21 cellular contexts compared by ENCODE assay signal in the genomic region with DNA sequence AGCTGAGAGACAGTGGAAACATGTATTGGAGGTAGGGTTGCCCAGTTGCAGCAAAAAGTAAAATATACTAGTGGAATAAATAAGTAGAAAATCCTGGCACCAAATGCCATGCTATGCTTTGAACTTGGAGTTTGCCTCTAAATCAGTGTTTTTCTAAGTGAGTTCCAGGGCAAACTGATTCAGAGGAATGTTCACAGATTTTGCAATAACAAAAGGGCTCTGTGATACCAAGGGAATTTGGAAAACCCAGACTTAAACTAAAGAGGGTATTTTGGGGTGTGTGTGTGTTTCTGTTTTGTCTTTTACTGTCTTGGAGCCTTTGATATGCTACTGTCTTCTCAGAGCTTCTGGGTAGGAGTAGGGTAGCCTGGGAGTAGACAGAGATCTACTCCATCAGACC. TPM values are rescaled to one million over a fixed set of nuclear protein-coding genes. Genes with fewer than 3 reads are reported as not detected.
"Had no signal": no experiment of that assay in that cellular context is flagged by ENCODE, and none has a peak within 500 bp of the region (broad histone marks: within the 10 kb centered on the region; RNA-seq: fewer than 3 reads in every experiment).

No MANE protein-coding gene starts in this region.

- H3K27me3 ChIP-seq: colonic mucosa, gastrocnemius medialis, right atrium auricular region, vagina had no signal

- H3K9me3 ChIP-seq: colonic mucosa, gastrocnemius medialis, lower lobe of right lung, right atrium auricular region, vagina had no signal

- H3K79me2 ChIP-seq: parathyroid adenoma had no signal

- ATAC-seq: esophagus mucosa; gastrocnemius medialis; left ventricle myocardium superior; lower lobe of right lung; naive thymus-derived CD8-positive, alpha-beta T cell; stimulated activated naive B cell treated with anti-CD40 and anti-IgM and Interleukin-4, amounts not matched to agents 10 μg/mL and 1 μg/mL and 100 μg/mL, for 72 hours had no signal

- H3K36me3 ChIP-seq: colonic mucosa, gastrocnemius medialis, lower lobe of right lung, right atrium auricular region, vagina had no signal

- DNase-seq: colonic mucosa; effector CD8-positive, alpha-beta T cell; endodermal cell; gastrocnemius medialis; head of caudate nucleus; left ventricle myocardium superior; lower lobe of right lung; naive thymus-derived CD8-positive, alpha-beta T cell; occipital lobe; stimulated activated CD4-positive, alpha-beta T cell treated with anti-CD3 and anti-CD28 coated beads, Interleukin-4, amount 100 ng/mL, for 4 hours; stimulated activated naive B cell treated with anti-CD40 and anti-IgM and Interleukin-4, amounts not matched to agents 10 μg/mL and 1 μg/mL and 100 μg/mL, for 72 hours; trophoblast cell had no signal

- H3K9ac ChIP-seq: parathyroid adenoma had no signal

- H3K9me3 Mint-ChIP-seq: dendritic cell treated with granulocyte-macrophage colony-stimulating factor and Interleukin-4, amounts not matched to agents 40 ng/mL and 50 ng/mL, for 4 days; endodermal cell; naive thymus-derived CD8-positive, alpha-beta T cell; stimulated activated naive B cell treated with anti-CD40 and anti-IgM and Interleukin-4, amounts not matched to agents 10 μg/mL and 1 μg/mL and 100 μg/mL, for 72 hours; stimulated activated naive CD8-positive, alpha-beta T cell treated with anti-CD3 and anti-CD28 coated beads, Interleukin-15, Interleukin-2, amounts not matched to agents 100 ng/mL and 50 ng/mL, for 24 hours had no signal

- H3K27ac Mint-ChIP-seq: dendritic cell treated with granulocyte-macrophage colony-stimulating factor and Interleukin-4, amounts not matched to agents 40 ng/mL and 50 ng/mL, for 4 days; endodermal cell; naive thymus-derived CD8-positive, alpha-beta T cell; progenitor cell of endocrine pancreas; stimulated activated naive B cell treated with anti-CD40 and anti-IgM and Interleukin-4, amounts not matched to agents 10 μg/mL and 1 μg/mL and 100 μg/mL, for 72 hours; stimulated activated naive CD8-positive, alpha-beta T cell treated with anti-CD3 and anti-CD28 coated beads, Interleukin-15, Interleukin-2, amounts not matched to agents 100 ng/mL and 50 ng/mL, for 24 hours had no signal

- H3K27me3 Mint-ChIP-seq: dendritic cell treated with granulocyte-macrophage colony-stimulating factor and Interleukin-4, amounts not matched to agents 40 ng/mL and 50 ng/mL, for 4 days had no signal

- H3K4me3 ChIP-seq: colonic mucosa, gastrocnemius medialis, lower lobe of right lung, right atrium auricular region, vagina had no signal

- H3K4me3 Mint-ChIP-seq: dendritic cell treated with granulocyte-macrophage colony-stimulating factor and Interleukin-4, amounts not matched to agents 40 ng/mL and 50 ng/mL, for 4 days; endodermal cell; naive thymus-derived CD8-positive, alpha-beta T cell; stimulated activated naive B cell treated with anti-CD40 and anti-IgM and Interleukin-4, amounts not matched to agents 10 μg/mL and 1 μg/mL and 100 μg/mL, for 72 hours; stimulated activated naive CD8-positive, alpha-beta T cell treated with anti-CD3 and anti-CD28 coated beads, Interleukin-15, Interleukin-2, amounts not matched to agents 100 ng/mL and 50 ng/mL, for 24 hours had no signal

- H3K36me3 Mint-ChIP-seq: naive thymus-derived CD8-positive, alpha-beta T cell; stimulated activated naive B cell treated with anti-CD40 and anti-IgM and Interleukin-4, amounts not matched to agents 10 μg/mL and 1 μg/mL and 100 μg/mL, for 72 hours had no signal

- H3K27ac ChIP-seq: colonic mucosa, epithelial cell of prostate, gastrocnemius medialis, lower lobe of right lung, parathyroid adenoma, right atrium auricular region, vagina had no signal

- H2AFZ ChIP-seq: parathyroid adenoma had no signal

- H3K4me1 ChIP-seq: colonic mucosa, gastrocnemius medialis, lower lobe of right lung, parathyroid adenoma, vagina had no signal

- H3K4me1 Mint-ChIP-seq: endodermal cell had no signal

RNA-seq across cellular contexts. Expression of a gene that starts 39.9 kb away (rescaled TPM):
- total RNA-seq: vagina had no signal
- polyA plus RNA-seq: neural cell had no signal
